In genomic region chr5:95993776-95994175, GRCh38 we compare ENCODE assay signal across 36 cellular contexts.
"Had no signal": no experiment of that assay in that cellular context is flagged by ENCODE, and none has a peak within 500 bp of the region (broad histone marks: within the 10 kb centered on the region; RNA-seq: fewer than 3 reads in every experiment).

No MANE protein-coding gene starts in this region.

- H3K27ac Mint-ChIP-seq: activated naive CD4-positive, alpha-beta T cell treated with anti-CD3 and anti-CD28 coated beads for 36 hours; activated naive CD4-positive, alpha-beta T cell treated with anti-CD3 and anti-CD28 coated beads, Interleukin-2, amount 10 ng/mL, durations not matched to agents 7 days and 5 days; activated naive CD4-positive, alpha-beta T cell treated with anti-CD3 and anti-CD28 coated beads, Interleukin-2, amount 50 U/mL, for 24 hours; activated naive CD8-positive, alpha-beta T cell; activated naive CD8-positive, alpha-beta T cell treated with anti-CD3 and anti-CD28 coated beads for 36 hours; activated naive CD8-positive, alpha-beta T cell treated with anti-CD3 and anti-CD28 coated beads, Interleukin-2, amount 10 ng/mL, durations not matched to agents 7 days and 5 days; activated naive CD8-positive, alpha-beta T cell treated with anti-CD3 and anti-CD28 coated beads, Interleukin-2, amount 50 U/mL, for 24 hours; activated T-cell treated with anti-CD3 and anti-CD28 coated beads, Interleukin-2, amount 50 U/mL, for 72 hours; activated T-helper 1 cell treated with anti-CD3 and anti-CD28 coated beads, Interleukin-12 subunit alpha, Interleukin-12 subunit beta, Interleukin-2, Interleukin-4 antibody, amounts not matched to agents 30 ng/mL and 10 ng/mL and 1 ng/mL, durations not matched to agents 14 hours and 24 hours and 36 hours; activated T-helper 17 cell treated with anti-CD3 and anti-CD28 coated beads, Interleukin-2, amount 50 U/mL, for 72 hours; activated T-helper 2 cell treated with anti-CD3 and anti-CD28 coated beads, Interferon-gamma antibody, Interleukin-2, Interleukin-4, amounts not matched to agents 10 μg/mL and 5 μg/mL and 100 μg/mL, durations not matched to agents 14 hours and 24 hours and 36 hours; brain had no signal

- H3K9me3 Mint-ChIP-seq: activated naive CD4-positive, alpha-beta T cell treated with anti-CD3 and anti-CD28 coated beads for 36 hours; activated naive CD4-positive, alpha-beta T cell treated with anti-CD3 and anti-CD28 coated beads, Interleukin-2, amount 10 ng/mL, durations not matched to agents 7 days and 5 days; activated naive CD4-positive, alpha-beta T cell treated with anti-CD3 and anti-CD28 coated beads, Interleukin-2, amount 50 U/mL, for 24 hours; activated naive CD4-positive, alpha-beta T cell treated with anti-CD3 and anti-CD28 coated beads, Interleukin-2, amount 50 U/mL, for 72 hours; activated naive CD8-positive, alpha-beta T cell treated with anti-CD3 and anti-CD28 coated beads for 36 hours; activated naive CD8-positive, alpha-beta T cell treated with anti-CD3 and anti-CD28 coated beads, Interleukin-2, amount 10 ng/mL, durations not matched to agents 7 days and 5 days; activated T-cell treated with anti-CD3 and anti-CD28 coated beads, Interleukin-2, amount 50 U/mL, for 4 hours; activated T-helper 17 cell treated with anti-CD3 and anti-CD28 coated beads, Interleukin-2, amount 50 U/mL, for 72 hours; activated T-helper 2 cell treated with anti-CD3 and anti-CD28 coated beads, Interferon-gamma antibody, Interleukin-2, Interleukin-4, amounts not matched to agents 10 μg/mL and 5 μg/mL and 100 μg/mL, durations not matched to agents 14 hours and 24 hours and 36 hours; central memory CD8-positive, alpha-beta T cell had no signal

- H3K27me3 ChIP-seq: adrenal gland, ascending aorta, body of pancreas, brain microvascular endothelial cell, breast epithelium, cardiac muscle cell had no signal

- H3K4me1 ChIP-seq: adrenal gland, breast epithelium had no signal

- H3K9me3 ChIP-seq: adrenal gland, ascending aorta, body of pancreas, breast epithelium had no signal

- H3K4me3 ChIP-seq: adrenal gland, ascending aorta, body of pancreas, breast epithelium, cardiac muscle cell had no signal

- H3K27ac ChIP-seq: adrenal gland, ascending aorta, body of pancreas, brain microvascular endothelial cell, breast epithelium, cardiac muscle cell had no signal

- H3K27me3 Mint-ChIP-seq: activated naive CD4-positive, alpha-beta T cell treated with anti-CD3 and anti-CD28 coated beads, Interleukin-2, amount 10 ng/mL, durations not matched to agents 7 days and 5 days; activated naive CD4-positive, alpha-beta T cell treated with anti-CD3 and anti-CD28 coated beads, Interleukin-2, amount 50 U/mL, for 24 hours; activated T-helper 17 cell treated with anti-CD3 and anti-CD28 coated beads, Interleukin-2, amount 50 U/mL, for 72 hours; brain; central memory CD8-positive, alpha-beta T cell had no signal

- H3K36me3 Mint-ChIP-seq: activated naive CD4-positive, alpha-beta T cell treated with anti-CD3 and anti-CD28 coated beads, Interleukin-2, amount 10 ng/mL, durations not matched to agents 7 days and 5 days; activated naive CD4-positive, alpha-beta T cell treated with anti-CD3 and anti-CD28 coated beads, Interleukin-2, amount 50 U/mL, for 24 hours; activated naive CD4-positive, alpha-beta T cell treated with anti-CD3 and anti-CD28 coated beads, Interleukin-2, amount 50 U/mL, for 72 hours; activated naive CD8-positive, alpha-beta T cell treated with anti-CD3 and anti-CD28 coated beads for 36 hours; activated naive CD8-positive, alpha-beta T cell treated with anti-CD3 and anti-CD28 coated beads, Interleukin-2, amount 10 ng/mL, durations not matched to agents 7 days and 5 days; brain had no signal

- H3K4me3 Mint-ChIP-seq: activated naive CD4-positive, alpha-beta T cell treated with anti-CD3 and anti-CD28 coated beads for 36 hours; activated naive CD4-positive, alpha-beta T cell treated with anti-CD3 and anti-CD28 coated beads, Interleukin-2, amount 10 ng/mL, durations not matched to agents 7 days and 5 days; activated naive CD4-positive, alpha-beta T cell treated with anti-CD3 and anti-CD28 coated beads, Interleukin-2, amount 50 U/mL, for 24 hours; activated naive CD8-positive, alpha-beta T cell; activated naive CD8-positive, alpha-beta T cell treated with anti-CD3 and anti-CD28 coated beads for 36 hours; activated naive CD8-positive, alpha-beta T cell treated with anti-CD3 and anti-CD28 coated beads, Interleukin-2, amount 10 ng/mL, durations not matched to agents 7 days and 5 days; activated naive CD8-positive, alpha-beta T cell treated with anti-CD3 and anti-CD28 coated beads, Interleukin-2, amount 50 U/mL, for 24 hours; activated T-cell treated with anti-CD3 and anti-CD28 coated beads, Interleukin-2, amount 50 U/mL, for 4 hours; activated T-cell treated with anti-CD3 and anti-CD28 coated beads, Interleukin-2, amount 50 U/mL, for 72 hours; activated T-helper 1 cell treated with anti-CD3 and anti-CD28 coated beads, Interleukin-12 subunit alpha, Interleukin-12 subunit beta, Interleukin-2, Interleukin-4 antibody, amounts not matched to agents 30 ng/mL and 10 ng/mL and 1 ng/mL, durations not matched to agents 14 hours and 24 hours and 36 hours; activated T-helper 17 cell treated with anti-CD3 and anti-CD28 coated beads, Interleukin-2, amount 50 U/mL, for 72 hours; brain; central memory CD8-positive, alpha-beta T cell had no signal

- DNase-seq: activated effector memory CD4-positive, alpha-beta T cell treated with anti-CD3 and anti-CD28 coated beads, Interleukin-2, amount 50 U/mL, for 16 hours; activated effector memory CD4-positive, alpha-beta T cell treated with Interleukin-2 at 50 U/mL for 16 hours; activated gamma-delta T cell; activated gamma-delta T cell treated with Interleukin-2 at 50 U/mL for 16 hours; activated naive CD4-positive, alpha-beta T cell; activated naive CD4-positive, alpha-beta T cell treated with anti-CD3 and anti-CD28 coated beads for 36 hours; activated naive CD4-positive, alpha-beta T cell treated with anti-CD3 and anti-CD28 coated beads, Interleukin-2, amount 10 ng/mL, durations not matched to agents 7 days and 5 days; activated naive CD4-positive, alpha-beta T cell treated with anti-CD3 and anti-CD28 coated beads, Interleukin-2, amount 50 U/mL, for 16 hours; activated naive CD4-positive, alpha-beta T cell treated with Interleukin-2 at 50 U/mL for 16 hours; activated naive CD8-positive, alpha-beta T cell treated with anti-CD3 and anti-CD28 coated beads for 36 hours; activated naive CD8-positive, alpha-beta T cell treated with anti-CD3 and anti-CD28 coated beads, Interleukin-2, amount 10 ng/mL, durations not matched to agents 7 days and 5 days; activated naive CD8-positive, alpha-beta T cell treated with anti-CD3 and anti-CD28 coated beads, Interleukin-2, amount 50 U/mL, for 24 hours; activated T-cell treated with anti-CD3 and anti-CD28 coated beads, Interleukin-2, amount 50 U/mL, for 4 hours; activated T-cell treated with anti-CD3 and anti-CD28 coated beads, Interleukin-2, amount 50 U/mL, for 48 hours; activated T-cell treated with anti-CD3 and anti-CD28 coated beads, Interleukin-2, amount 50 U/mL, for 72 hours; adrenal gland; amniotic stem cell; amygdala; anterior cingulate cortex; aorta; body of pancreas; brain microvascular endothelial cell; caudate nucleus; central memory CD4-positive, alpha-beta T cell; cerebellar nuclear complex had no signal

- H3K36me3 ChIP-seq: adrenal gland, ascending aorta, brain microvascular endothelial cell, breast epithelium, cardiac muscle cell had no signal

- H3K4me1 Mint-ChIP-seq: activated naive CD4-positive, alpha-beta T cell treated with anti-CD3 and anti-CD28 coated beads, Interleukin-2, amount 10 ng/mL, durations not matched to agents 7 days and 5 days; activated naive CD4-positive, alpha-beta T cell treated with anti-CD3 and anti-CD28 coated beads, Interleukin-2, amount 50 U/mL, for 24 hours; activated naive CD8-positive, alpha-beta T cell treated with anti-CD3 and anti-CD28 coated beads, Interleukin-2, amount 10 ng/mL, durations not matched to agents 7 days and 5 days; brain; central memory CD8-positive, alpha-beta T cell had no signal

- ATAC-seq: activated naive CD4-positive, alpha-beta T cell treated with anti-CD3 and anti-CD28 coated beads, Interleukin-2, amount 50 U/mL, for 72 hours; activated naive CD8-positive, alpha-beta T cell treated with anti-CD3 and anti-CD28 coated beads, Interleukin-2, amount 50 U/mL, for 24 hours; activated T-cell treated with anti-CD3 and anti-CD28 coated beads, Interleukin-2, amount 50 U/mL, for 4 hours; activated T-cell treated with anti-CD3 and anti-CD28 coated beads, Interleukin-2, amount 50 U/mL, for 72 hours; activated T-helper 17 cell treated with anti-CD3 and anti-CD28 coated beads, Interleukin-2, amount 50 U/mL, for 72 hours; body of pancreas had no signal
